In genomic region chr2:10122500-10123280, GRCh38 we compare ENCODE assay signal across 8 cellular contexts. TPM values are rescaled to one million over a fixed set of nuclear protein-coding genes. Genes with fewer than 3 reads are reported as not detected.
DNase-seq lines count a peak whose midpoint lies in the region; ATAC-seq and TF ChIP-seq lines count a peak whose summit lies in the region.

TSS of gene RRM2 (plus strand) at chr2:10122739. CDS start at chr2:10122799, 60 bp downstream.

- intact Hi-C loops in right lobe of liver (cut with DNase I), result loop anchor here (5.0 to 10.0 kb wide), 3 partner anchors 152 to 315 kb away; no protein-coding TSS in a partner anchor

- H3K9me3 Mint-ChIP-seq in CD4-positive, CD25-positive, alpha-beta regulatory T cell, result peaks cover 0 to 1% (median 0%) of the 10 kb centered on the region in 7 donors

- H3K4me3 Mint-ChIP-seq in CD4-positive, CD25-positive, alpha-beta regulatory T cell, result peak within 1 kb of the TSS; percentile 95 to 99 (median 97)

- TF ChIP-seq POLR2A in right lobe of liver (IDR thresholded peaks at IDR 0.05), result no peak

- no peaks in the 10 kb centered on the region for H3K36me3 Mint-ChIP-seq in CD4-positive, CD25-positive, alpha-beta regulatory T cell

- peaks cover 17 to 70% (median 43%) of the 10 kb centered on the region in 4 donors for H3K4me1 Mint-ChIP-seq in CD4-positive, CD25-positive, alpha-beta regulatory T cell

- H3K36me3 ChIP-seq in CD4-positive, CD25-positive, alpha-beta regulatory T cell (ENCODE audit: control insufficient read depth, insufficient read depth, low read length), result no peaks in the 10 kb centered on the region
- H3K36me3 ChIP-seq in right lobe of liver, result no peaks in the 10 kb centered on the region

- 2% methylated on average over 21 of the region's 81 CpGs for WGBS in right lobe of liver (ENCODE audit: insufficient coverage, low coverage, low lambda C conversion rate, missing lambda C conversion rate)

- DNase-seq in CD4-positive, CD25-positive, alpha-beta regulatory T cell, result peak; percentile 85 to 96 (median 88)
- peak; percentile 90 for DNase-seq in NCI-H748 treated with DMSO at 0.1 percent for 48 hours (lab: John Stamatoyannopoulos, UW)
- DNase-seq in activated CD4-positive, alpha-beta T cell treated with anti-CD3 and anti-CD28 coated beads, Interleukin-2, amount 50 U/mL, for 1 hour, result peak; percentile 85
- DNase-seq in dermis microvascular lymphatic vessel endothelial cell (ENCODE audit: low read depth in 2 of 2), result peak; percentile 72 to 93
- DNase-seq in right lobe of liver, result peak; percentile 94 to 97 (median 94)
- peak; percentile 89 for DNase-seq in stimulated activated CD4-positive, alpha-beta T cell treated with anti-CD3 and anti-CD28 coated beads, Interleukin-4, amount 100 ng/mL, for 1 hour

- peaks cover 64% of the 10 kb centered on the region for H3K4me1 ChIP-seq in CD4-positive, CD25-positive, alpha-beta regulatory T cell (ENCODE audit: control insufficient read depth, insufficient read depth, low read length, poor library complexity, severe bottlenecking)
- peaks cover 4 to 45% (median 21%) of the 10 kb centered on the region in 4 donors for H3K4me1 ChIP-seq in right lobe of liver

- H3K27ac ChIP-seq in CD4-positive, CD25-positive, alpha-beta regulatory T cell (ENCODE audit: insufficient read depth, low read length, poor library complexity, severe bottlenecking), result peak within 1 kb of the TSS; percentile 83
- no peak within 1 kb of the TSS for H3K27ac ChIP-seq in right lobe of liver

- no peak for TF ChIP-seq CTCF in right lobe of liver (IDR thresholded peaks at IDR 0.05)

- H3K9me3 ChIP-seq in CD4-positive, CD25-positive, alpha-beta regulatory T cell (ENCODE audit: control insufficient read depth in 2 of 2, low read length in 2 of 2), result no peaks in the 10 kb centered on the region
- no peaks in the 10 kb centered on the region for H3K9me3 ChIP-seq in right lobe of liver

- peak within 1 kb of the TSS; percentile 7 to 73 (median 62) for H3K27ac Mint-ChIP-seq in CD4-positive, CD25-positive, alpha-beta regulatory T cell

- H3K27me3 ChIP-seq in CD4-positive, CD25-positive, alpha-beta regulatory T cell (ENCODE audit: control insufficient read depth, insufficient read depth, low read length), result no peaks in the 10 kb centered on the region
- H3K27me3 ChIP-seq in right lobe of liver, result no peaks in the 10 kb centered on the region

- peak; percentile 81 to 82 for ATAC-seq in CD4-positive, CD25-positive, alpha-beta regulatory T cell (ENCODE audit: low read depth in 2 of 2)
- ATAC-seq in GM19397 (IDR thresholded peaks at IDR 0.05; ENCODE audit: unreplicated experiment) (peak; percentile 62), HG03565 (IDR thresholded peaks at IDR 0.05; ENCODE audit: unreplicated experiment) (peak; percentile 48), right lobe of liver (peak; percentile 67 to 83 (median 74))

- H3K27me3 Mint-ChIP-seq in CD4-positive, CD25-positive, alpha-beta regulatory T cell, result peaks cover 6% of the 10 kb centered on the region

- peak within 1 kb of the TSS; percentile 66 for H3K4me3 ChIP-seq in CD4-positive, CD25-positive, alpha-beta regulatory T cell (ENCODE audit: low read depth, low read length)
- peak within 1 kb of the TSS; percentile 38 to 50 (median 40) for H3K4me3 ChIP-seq in right lobe of liver

RNA-seq across cellular contexts. Expression of gene RRM2, which starts in this region (rescaled TPM):
- total RNA-seq in CD4-positive, CD25-positive, alpha-beta regulatory T cell, result 7.9 TPM
- polyA plus RNA-seq in CD4-positive, CD25-positive, alpha-beta regulatory T cell, result 10 to 100 TPM in 2 of 4 donors, 1 to 10 TPM in 2; 7.9 to 25.8 (median 16.7) TPM
- total RNA-seq in dermis microvascular lymphatic vessel endothelial cell (18.1 and 29.1 TPM in 2 replicates), right lobe of liver (10 to 100 TPM in 1 of 6 experiments, 1 to 10 TPM in 5; 1.1 to 10.3 (median 5.7) TPM)
